In the genomic region with DNA sequence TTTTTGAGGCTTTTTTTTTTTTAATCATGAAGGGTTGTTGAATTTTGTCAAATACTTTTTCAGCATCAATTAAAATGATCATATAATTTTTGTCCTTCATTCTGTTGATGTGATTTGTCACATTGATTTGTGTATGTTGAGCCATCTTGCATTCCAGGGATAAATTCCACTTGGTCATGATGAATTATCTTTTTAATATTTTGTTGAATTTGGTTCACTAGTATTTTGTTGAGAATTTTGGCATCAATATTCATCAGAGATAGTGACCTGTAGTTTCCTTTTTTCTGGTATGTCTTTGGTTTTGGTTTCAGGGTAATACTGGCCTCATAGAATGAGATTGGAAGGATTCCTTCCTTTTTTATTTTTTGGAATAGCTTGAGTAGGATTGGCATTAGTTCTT, we compare ENCODE assay signal across 28 cellular contexts.
"Had no signal": no experiment of that assay in that cellular context is flagged by ENCODE, and none has a peak within 500 bp of the region (broad histone marks: within the 10 kb centered on the region; RNA-seq: fewer than 3 reads in every experiment).

No MANE protein-coding gene starts in this region.

- H3K27me3 ChIP-seq: adrenal gland, ascending aorta, brain microvascular endothelial cell, colonic mucosa, esophagus squamous epithelium, heart left ventricle, neutrophil, ovary, spleen, thyroid gland, upper lobe of right lung had no signal

- H3K36me3 ChIP-seq: adrenal gland, ascending aorta, brain microvascular endothelial cell, colonic mucosa, esophagus squamous epithelium, heart left ventricle, neutrophil, ovary, prostate gland, spleen, thyroid gland, upper lobe of right lung had no signal

- H3K4me1 ChIP-seq: adrenal gland, ascending aorta, colonic mucosa, heart left ventricle, prostate gland, thyroid gland, upper lobe of right lung had no signal

- H3K27me3 Mint-ChIP-seq: activated naive CD4-positive, alpha-beta T cell treated with anti-CD3 and anti-CD28 coated beads, Interleukin-2, amount 10 ng/mL, durations not matched to agents 7 days and 5 days had no signal

- H3K4me3 Mint-ChIP-seq: activated naive CD4-positive, alpha-beta T cell treated with anti-CD3 and anti-CD28 coated beads, Interleukin-2, amount 10 ng/mL, durations not matched to agents 7 days and 5 days; activated T-cell treated with anti-CD3 and anti-CD28 coated beads, Interleukin-2, amount 50 U/mL, for 4 hours; endodermal cell; nephron; T-helper 1 cell treated with Interleukin-12 subunit alpha and Interleukin-12 subunit beta and Interleukin-4 antibody, amounts not matched to agents 30 μg/mL and 1 μg/mL, for 36 hours; WTC11 had no signal

- H3K27ac ChIP-seq: adrenal gland, ascending aorta, brain microvascular endothelial cell, colonic mucosa, esophagus squamous epithelium, heart left ventricle, neutrophil, ovary, prostate gland, thyroid gland, upper lobe of right lung had no signal

- DNase-seq: activated CD4-positive, alpha-beta T cell treated with anti-CD3 and anti-CD28 coated beads, Interleukin-2, amount 50 U/mL, for 48 hours; activated effector memory CD4-positive, alpha-beta T cell treated with Interleukin-2 at 50 U/mL for 16 hours; activated naive CD4-positive, alpha-beta T cell treated with anti-CD3 and anti-CD28 coated beads, Interleukin-2, amount 10 ng/mL, durations not matched to agents 7 days and 5 days; activated T-cell treated with anti-CD3 and anti-CD28 coated beads, Interleukin-2, amount 50 U/mL, for 4 hours; adrenal gland; brain microvascular endothelial cell; central memory CD4-positive, alpha-beta T cell; colonic mucosa; endodermal cell; esophagus squamous epithelium; heart left ventricle; islet precursor cell; left cardiac atrium; midbrain; ovary; spleen; stimulated activated CD4-positive, alpha-beta T cell treated with anti-CD3 and anti-CD28 coated beads, Interleukin-4, amount 100 ng/mL, for 1 hour; stimulated activated naive CD4-positive, alpha-beta T cell treated with Interleukin-2 at 50 U/mL for 16 hours; substantia nigra; T1000; thyroid gland; upper lobe of right lung had no signal

- H3K4me3 ChIP-seq: adrenal gland, ascending aorta, colonic mucosa, esophagus squamous epithelium, heart left ventricle, ovary, prostate gland, spleen, thyroid gland, upper lobe of right lung had no signal

- ATAC-seq: heart left ventricle, left cardiac atrium, upper lobe of right lung, WTC11 had no signal

- H3K9me3 ChIP-seq: adrenal gland, colonic mucosa, esophagus squamous epithelium, neutrophil, ovary, prostate gland, thyroid gland, upper lobe of right lung had no signal

- H3K27ac Mint-ChIP-seq: endodermal cell; nephron; T-helper 1 cell treated with Interleukin-12 subunit alpha and Interleukin-12 subunit beta and Interleukin-4 antibody, amounts not matched to agents 30 μg/mL and 1 μg/mL, for 36 hours; WTC11 had no signal
